ENCODE assay signal across 1 cellular context in the genomic region with DNA sequence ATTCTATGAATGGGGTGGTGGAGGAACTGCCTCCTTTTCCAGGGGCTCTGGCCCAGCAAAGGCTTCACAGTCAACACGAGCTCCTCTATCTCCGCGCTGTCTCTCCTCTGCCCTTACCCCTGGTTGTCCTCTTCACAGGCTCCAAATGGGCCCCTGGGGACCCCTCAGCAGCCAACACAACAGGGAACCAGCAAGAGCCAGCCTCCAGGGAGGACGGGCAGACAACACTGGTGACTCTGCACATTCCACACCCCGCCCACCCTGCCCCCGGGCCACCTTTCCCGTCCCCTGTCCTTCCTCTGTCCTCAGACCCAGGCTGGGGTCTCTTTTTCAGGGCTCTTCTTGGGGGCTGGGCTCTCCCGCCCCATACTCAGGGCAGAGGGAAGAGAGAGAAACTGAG.
TF ChIP-seq lines count a peak whose summit lies in the region.

No MANE protein-coding gene starts in this region.

TF ChIP-seq in GM12878, 131 proteins besides CTCF, POLR2A, EP300 and RAD21 (continued from another document):
- TF ChIP-seq, protein P1, sequence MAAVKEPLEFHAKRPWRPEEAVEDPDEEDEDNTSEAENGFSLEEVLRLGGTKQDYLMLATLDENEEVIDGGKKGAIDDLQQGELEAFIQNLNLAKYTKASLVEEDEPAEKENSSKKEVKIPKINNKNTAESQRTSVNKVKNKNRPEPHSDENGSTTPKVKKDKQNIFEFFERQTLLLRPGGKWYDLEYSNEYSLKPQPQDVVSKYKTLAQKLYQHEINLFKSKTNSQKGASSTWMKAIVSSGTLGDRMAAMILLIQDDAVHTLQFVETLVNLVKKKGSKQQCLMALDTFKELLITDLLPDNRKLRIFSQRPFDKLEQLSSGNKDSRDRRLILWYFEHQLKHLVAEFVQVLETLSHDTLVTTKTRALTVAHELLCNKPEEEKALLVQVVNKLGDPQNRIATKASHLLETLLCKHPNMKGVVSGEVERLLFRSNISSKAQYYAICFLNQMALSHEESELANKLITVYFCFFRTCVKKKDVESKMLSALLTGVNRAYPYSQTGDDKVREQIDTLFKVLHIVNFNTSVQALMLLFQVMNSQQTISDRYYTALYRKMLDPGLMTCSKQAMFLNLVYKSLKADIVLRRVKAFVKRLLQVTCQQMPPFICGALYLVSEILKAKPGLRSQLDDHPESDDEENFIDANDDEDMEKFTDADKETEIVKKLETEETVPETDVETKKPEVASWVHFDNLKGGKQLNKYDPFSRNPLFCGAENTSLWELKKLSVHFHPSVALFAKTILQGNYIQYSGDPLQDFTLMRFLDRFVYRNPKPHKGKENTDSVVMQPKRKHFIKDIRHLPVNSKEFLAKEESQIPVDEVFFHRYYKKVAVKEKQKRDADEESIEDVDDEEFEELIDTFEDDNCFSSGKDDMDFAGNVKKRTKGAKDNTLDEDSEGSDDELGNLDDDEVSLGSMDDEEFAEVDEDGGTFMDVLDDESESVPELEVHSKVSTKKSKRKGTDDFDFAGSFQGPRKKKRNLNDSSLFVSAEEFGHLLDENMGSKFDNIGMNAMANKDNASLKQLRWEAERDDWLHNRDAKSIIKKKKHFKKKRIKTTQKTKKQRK (IDR thresholded peaks at IDR 0.05; ENCODE audit: low read depth, low read length): no peak
- TF ChIP-seq MYB (IDR thresholded peaks at IDR 0.05; ENCODE audit: borderline replicate concordance, low read depth, low read length) (no peak), HDAC2 (IDR thresholded peaks at IDR 0.05) (no peak), HDAC6 (IDR thresholded peaks at IDR 0.05; ENCODE audit: unreplicated experiment) (no peak), NKRF (conservative IDR thresholded peaks at IDR 0.05) (no peak), NFIC (IDR thresholded peaks at IDR 0.05; ENCODE audit: low read depth, low read length) (no peak), SIN3A (IDR thresholded peaks at IDR 0.05; ENCODE audit: low read depth, low read length) (no peak), ZBTB11 (CRISPR knock-in tag; IDR thresholded peaks at IDR 0.05) (no peak), SRF (IDR thresholded peaks at IDR 0.05; ENCODE audit: low read depth in 2 of 2, low read length in 2 of 2) (no peak), TBL1XR1 (IDR thresholded peaks at IDR 0.05; ENCODE audit: low read depth, low read length) (no peak)
